In genomic region chr1:203870256-203870655, GRCh38 we compare ENCODE assay signal across 1 cellular context.
A peak's percentile ranks its signal among the peaks of the same experiment; 100 is the strongest.
TF ChIP-seq lines count a peak whose summit lies in the region.

No MANE protein-coding gene starts in this region.

TF ChIP-seq in HepG2, 621 proteins besides CTCF, POLR2A, EP300 and RAD21:
- no peak for TF ChIP-seq IKZF5 (CRISPR knock-in tag; IDR thresholded peaks at IDR 0.05)
- TF ChIP-seq ATRX (CRISPR knock-in tag; IDR thresholded peaks at IDR 0.05; ENCODE audit: borderline replicate concordance): no peak
- TF ChIP-seq HNRNPLL (IDR thresholded peaks at IDR 0.05; ENCODE audit: low read depth, low read length, poor library complexity, severe bottlenecking): no peak
- no peak for TF ChIP-seq SAP130 (CRISPR knock-in tag; IDR thresholded peaks at IDR 0.05; ENCODE audit: low read depth)
- TF ChIP-seq CEBPB (IDR thresholded peaks at IDR 0.05; ENCODE audit: borderline replicate concordance, low read depth, low read length): peak; percentile 27; the same call in 1 of the 2 replicates
- TF ChIP-seq TBL1XR1 (IDR thresholded peaks at IDR 0.05; ENCODE audit: borderline replicate concordance, low read length, partially characterized antibody): no peak
